Comparison of ENCODE assay signal across 25 cellular contexts in genomic region chr20:59680852-59681251, GRCh38.
"Had no signal": no experiment of that assay in that cellular context is flagged by ENCODE, and none has a peak within 500 bp of the region (broad histone marks: within the 10 kb centered on the region; RNA-seq: fewer than 3 reads in every experiment).

No MANE protein-coding gene starts in this region.

- FAIRE-seq: colon, endothelial cell of umbilical vein, islet of Langerhans, keratinocyte had no signal

- H3K4me1 ChIP-seq: esophagus squamous epithelium, gastrocnemius medialis, lower lobe of right lung had no signal

- H3K27ac Mint-ChIP-seq: mesothelial cell of epicardium had no signal

- H3K36me3 ChIP-seq: esophagus squamous epithelium, gastrocnemius medialis, heart right ventricle, lower lobe of right lung had no signal

- ATAC-seq: esophagus mucosa, gastrocnemius medialis, heart right ventricle, left cardiac atrium, left ventricle myocardium superior, lower lobe of right lung, mucosa of descending colon had no signal

- H3K27me3 ChIP-seq: dorsolateral prefrontal cortex had no signal

- H3K4me1 Mint-ChIP-seq: mesothelial cell of epicardium had no signal

- H3K27ac ChIP-seq: coronary artery, epithelial cell of prostate, esophagus squamous epithelium, gastrocnemius medialis, heart right ventricle, lower lobe of right lung had no signal

- H3K4me3 ChIP-seq: coronary artery, dorsolateral prefrontal cortex, esophagus squamous epithelium, gastrocnemius medialis, heart right ventricle, lower lobe of right lung, mucosa of descending colon had no signal

- H3K36me3 Mint-ChIP-seq: mesothelial cell of epicardium had no signal

- DNase-seq: dermis blood vessel endothelial cell; dorsolateral prefrontal cortex; effector CD4-positive, alpha-beta T cell; effector memory CD4-positive, alpha-beta T cell; erythroblast; esophagus squamous epithelium; foreskin fibroblast; foreskin melanocyte; gastrocnemius medialis; glutamatergic neuron; heart right ventricle; hippocampal formation; left cardiac atrium; left ventricle myocardium superior; lower lobe of right lung; mesenchymal stem cell; mucosa of descending colon had no signal

- H3K4me3 Mint-ChIP-seq: mesothelial cell of epicardium had no signal

- H3K9me3 ChIP-seq: esophagus squamous epithelium, gastrocnemius medialis, heart right ventricle, lower lobe of right lung, mucosa of descending colon had no signal
